Comparison of ENCODE assay signal across 9 cellular contexts in genomic region chr5:123422433-123423277, GRCh38. TPM values are rescaled to one million over a fixed set of nuclear protein-coding genes. Genes with fewer than 3 reads are reported as not detected.
DNase-seq lines count a peak whose midpoint lies in the region; ATAC-seq and TF ChIP-seq lines count a peak whose summit lies in the region.
"Had no signal": no experiment of that assay in that cellular context is flagged by ENCODE, and none has a peak within 500 bp of the region (broad histone marks: within the 10 kb centered on the region; RNA-seq: fewer than 3 reads in every experiment).

No MANE protein-coding gene starts in this region.

- H3K4me3 Mint-ChIP-seq in T-helper 2 cell treated with Interferon-gamma antibody and Interleukin-4, amounts not matched to agents 5 μg/mL and 100 μg/mL, for 36 hours, result no peak overlapping the region
- H3K4me3 Mint-ChIP-seq in naive B cell, result no peak overlapping the region
- H3K4me3 Mint-ChIP-seq: central memory CD8-positive, alpha-beta T cell had no signal

- TF ChIP-seq CTCF in HL-60 (IDR thresholded peaks at IDR 0.05; ENCODE audit: insufficient read depth, low read length), result no peak
- no peak for TF ChIP-seq CTCF in fibroblast of mammary gland (conservative IDR thresholded peaks at IDR 0.05; ENCODE audit: control insufficient read depth, insufficient read depth, low read depth, low read length)
- no peak for TF ChIP-seq CTCF in GM13976 (IDR thresholded peaks at IDR 0.05; ENCODE audit: borderline replicate concordance, control extremely low read depth, extremely low read depth, insufficient read depth, missing control alignments)

- in situ Hi-C loops in GM13976 (cut with MboI; ENCODE audit: low sequenced_read_pairs, unreplicated experiment), result loop anchor here (25.0 kb wide), 1 partner anchor 190 kb away; no protein-coding TSS in a partner anchor

- peaks cover 13% of the 10 kb centered on the region for H3K36me3 Mint-ChIP-seq in T-helper 2 cell treated with Interferon-gamma antibody and Interleukin-4, amounts not matched to agents 5 μg/mL and 100 μg/mL, for 36 hours (ENCODE audit: low read depth)
- H3K36me3 Mint-ChIP-seq in naive B cell, result no peaks in the 10 kb centered on the region

- H3K4me3 ChIP-seq in HL-60 (replicated peaks; ENCODE audit: insufficient read depth, low read length) (peak overlapping the region; percentile 69), fibroblast of mammary gland (ENCODE audit: control insufficient read depth, low read depth, low read length) (peak overlapping the region; percentile 91)

- ATAC-seq in GM21367 (IDR thresholded peaks at IDR 0.05; ENCODE audit: unreplicated experiment) (peak; percentile 7), naive B cell (ENCODE audit: low read depth in 2 of 2) (no peak)

- no peaks in the 10 kb centered on the region for H3K27me3 ChIP-seq in HL-60 (ENCODE audit: insufficient read depth, poor library complexity, severe bottlenecking)

- DNase-seq in NCI-H1092 treated with DMSO at 0.1 percent for 48 hours (lab: John Stamatoyannopoulos, UW) (peak; percentile 21), NCI-H1092 (lab: John Stamatoyannopoulos, UW) (no peak), HL-60 (ENCODE audit: low read depth in 1 of 2, low spot score in 1 of 2) (no peak), fibroblast of mammary gland (ENCODE audit: low read depth) (peak; percentile 41), naive B cell (peak; percentile 4), GM13976 (ENCODE audit: low spot score) (no peak)
- peak; percentile 27 for DNase-seq in T-helper 2 cell treated with Interferon-gamma antibody and Interleukin-4, amounts not matched to agents 5 μg/mL and 100 μg/mL, for 36 hours (ENCODE audit: low spot score)

- H3K27me3 Mint-ChIP-seq in T-helper 2 cell treated with Interferon-gamma antibody and Interleukin-4, amounts not matched to agents 5 μg/mL and 100 μg/mL, for 36 hours (ENCODE audit: low read depth), result no peaks in the 10 kb centered on the region
- no peaks in the 10 kb centered on the region for H3K27me3 Mint-ChIP-seq in naive B cell
- H3K27me3 Mint-ChIP-seq: central memory CD8-positive, alpha-beta T cell had no signal

- H3K27ac Mint-ChIP-seq in T-helper 2 cell treated with Interferon-gamma antibody and Interleukin-4, amounts not matched to agents 5 μg/mL and 100 μg/mL, for 36 hours, result no peak overlapping the region
- H3K27ac Mint-ChIP-seq in naive B cell, result peak overlapping the region in 1 of 6 donors; percentile 98

- H3K9me3 Mint-ChIP-seq in T-helper 2 cell treated with Interferon-gamma antibody and Interleukin-4, amounts not matched to agents 5 μg/mL and 100 μg/mL, for 36 hours, result peaks cover 3% of the 10 kb centered on the region
- H3K9me3 Mint-ChIP-seq in naive B cell, result peaks cover 0 to 2% (median 0%) of the 10 kb centered on the region in 7 donors
- H3K9me3 Mint-ChIP-seq: central memory CD8-positive, alpha-beta T cell had no signal

- peaks cover 25% of the 10 kb centered on the region for H3K4me1 Mint-ChIP-seq in T-helper 2 cell treated with Interferon-gamma antibody and Interleukin-4, amounts not matched to agents 5 μg/mL and 100 μg/mL, for 36 hours (ENCODE audit: low read depth)
- peaks cover 5 to 16% (median 8%) of the 10 kb centered on the region in 3 donors for H3K4me1 Mint-ChIP-seq in naive B cell

- H3K27ac ChIP-seq in HL-60 (replicated peaks), result peak overlapping the region; percentile 91

RNA-seq across cellular contexts. Expression of gene CEP120, which starts 0.5 kb away (rescaled TPM):
- polyA plus RNA-seq in naive B cell (ENCODE audit: low read depth in 6 of 6), result 10 to 100 TPM; 15.8 to 45.9 (median 31.2) TPM

Comparison
In these comparisons a context has a peak if more than half of its experiments do, and no peak if none do; other contexts are left out.
1. DNase-seq: peak in NCI-H1092 treated with DMSO at 0.1 percent for 48 hours (single experiment), T-helper 2 cell treated with Interferon-gamma antibody and Interleukin-4, amounts not matched to agents 5 μg/mL and 100 μg/mL, for 36 hours (single experiment), fibroblast of mammary gland (single experiment) and naive B cell (single experiment); none in NCI-H1092 (single experiment), HL-60 (0 of 2) and GM13976 (single experiment).